In genomic region chr7:30504347-30505173, GRCh38 we compare ENCODE assay signal across 1 cellular context.
TF ChIP-seq lines count a peak whose summit lies in the region.

Gene GGCT, minus strand, starts transcription at chr7:30504829. Its CDS starts 120 bp downstream, at chr7:30504709.

TF ChIP-seq in HepG2, 621 proteins besides CTCF, POLR2A, EP300 and RAD21 (continued from another document and continues in another):
- TF ChIP-seq ZNF704 (CRISPR knock-in tag; IDR thresholded peaks at IDR 0.05; ENCODE audit: borderline replicate concordance) (peak; percentile 81; the same call in 1 of the 2 replicates), FOXO4 (CRISPR knock-in tag; conservative IDR thresholded peaks at IDR 0.05) (no peak), ZFP41 (CRISPR knock-in tag; IDR thresholded peaks at IDR 0.05; ENCODE audit: borderline replicate concordance) (no peak), ZNF7 (CRISPR knock-in tag; IDR thresholded peaks at IDR 0.05) (no peak), RORA (CRISPR knock-in tag; IDR thresholded peaks at IDR 0.05) (no peak), ZNF451 (CRISPR knock-in tag; IDR thresholded peaks at IDR 0.05) (peak; percentile 85), KLF15 (CRISPR knock-in tag; IDR thresholded peaks at IDR 0.05; ENCODE audit: borderline replicate concordance) (peak; percentile 74; the same call in 1 of the 2 replicates), ZNF530 (CRISPR knock-in tag; IDR thresholded peaks at IDR 0.05; ENCODE audit: low read depth) (no peak), MED8 (CRISPR knock-in tag; IDR thresholded peaks at IDR 0.05; ENCODE audit: insufficient replicate concordance) (no peak), ZNF101 (CRISPR knock-in tag; IDR thresholded peaks at IDR 0.05; ENCODE audit: borderline replicate concordance, low read depth) (no peak), STAG1 (CRISPR knock-in tag; IDR thresholded peaks at IDR 0.05) (no peak), ZC3H4 (CRISPR knock-in tag; IDR thresholded peaks at IDR 0.05; ENCODE audit: borderline replicate concordance) (no peak), JARID2 (CRISPR knock-in tag; IDR thresholded peaks at IDR 0.05; ENCODE audit: insufficient replicate concordance) (no peak), ZNF639 (CRISPR knock-in tag; conservative IDR thresholded peaks at IDR 0.05) (0 out of 2 replicates have a peak, but pooled peaks have one; percentile 13), NFYC (CRISPR knock-in tag; IDR thresholded peaks at IDR 0.05) (peak; percentile 96), NRL (CRISPR knock-in tag; IDR thresholded peaks at IDR 0.05; ENCODE audit: borderline replicate concordance) (peak; percentile 75; the same call in 1 of the 2 replicates), POLR2AphosphoS5 (IDR thresholded peaks at IDR 0.05; ENCODE audit: low read depth, low read length) (peak; percentile 95), SNRNP70 (IDR thresholded peaks at IDR 0.05; ENCODE audit: low read depth, low read length) (no peak), CHCHD3 (CRISPR knock-in tag; IDR thresholded peaks at IDR 0.05) (0 out of 2 replicates have a peak, but pooled peaks have one; percentile 24), ZNF891 (CRISPR knock-in tag; IDR thresholded peaks at IDR 0.05) (no peak; the same call in 1 of the 2 replicates), THAP11 (CRISPR knock-in tag; IDR thresholded peaks at IDR 0.05) (peak; percentile 71), MTA1 (CRISPR knock-in tag; IDR thresholded peaks at IDR 0.05; ENCODE audit: borderline replicate concordance) (peak; percentile 8; the same call in 1 of the 2 replicates), ZNF260 (CRISPR knock-in tag; IDR thresholded peaks at IDR 0.05; ENCODE audit: borderline replicate concordance, low read depth) (no peak), NFYB (CRISPR knock-in tag; IDR thresholded peaks at IDR 0.05) (peak; percentile 95), ETS1 (CRISPR knock-in tag; IDR thresholded peaks at IDR 0.05) (no peak), EED (CRISPR knock-in tag; IDR thresholded peaks at IDR 0.05) (0 out of 2 replicates have a peak, but pooled peaks have one; percentile 32), ZFY (CRISPR knock-in tag; IDR thresholded peaks at IDR 0.05) (peak; percentile 89), GABPA (IDR thresholded peaks at IDR 0.05; ENCODE audit: low read depth, low read length) (peak; percentile 47; the same call in 1 of the 2 replicates), GABPA (CRISPR knock-in tag; IDR thresholded peaks at IDR 0.05; ENCODE audit: low read depth) (peak; percentile 82), SETDB1 (CRISPR knock-in tag; IDR thresholded peaks at IDR 0.05; ENCODE audit: borderline replicate concordance) (no peak), TEF (CRISPR knock-in tag; IDR thresholded peaks at IDR 0.05) (no peak), ATM (IDR thresholded peaks at IDR 0.05; ENCODE audit: borderline replicate concordance) (no peak), SRY (CRISPR knock-in tag; IDR thresholded peaks at IDR 0.05) (no peak), ATRX (CRISPR knock-in tag; IDR thresholded peaks at IDR 0.05; ENCODE audit: borderline replicate concordance) (no peak), PHF5A (CRISPR knock-in tag; IDR thresholded peaks at IDR 0.05; ENCODE audit: low read depth, unreplicated experiment) (no peak), SNAPC2 (CRISPR knock-in tag; IDR thresholded peaks at IDR 0.05) (peak; percentile 60; the same call in 1 of the 2 replicates), PRMT3 (CRISPR knock-in tag; IDR thresholded peaks at IDR 0.05; ENCODE audit: borderline replicate concordance, low read depth) (peak; percentile 87), RCOR2 (CRISPR knock-in tag; IDR thresholded peaks at IDR 0.05) (no peak), ATF1 (CRISPR knock-in tag; IDR thresholded peaks at IDR 0.05) (peak; percentile 59; the same call in 1 of the 2 replicates), SP5 (CRISPR knock-in tag; IDR thresholded peaks at IDR 0.05; ENCODE audit: borderline replicate concordance, low read depth) (peak; percentile 31; the same call in 1 of the 2 replicates), FOSL1 (CRISPR knock-in tag; IDR thresholded peaks at IDR 0.05; ENCODE audit: borderline replicate concordance) (no peak), ZNF839 (CRISPR knock-in tag; IDR thresholded peaks at IDR 0.05; ENCODE audit: borderline replicate concordance) (no peak), MEIS2 (CRISPR knock-in tag; IDR thresholded peaks at IDR 0.05) (peak; percentile 14; the same call in 1 of the 2 replicates), ZNF337 (CRISPR knock-in tag; IDR thresholded peaks at IDR 0.05; ENCODE audit: borderline replicate concordance, low read depth) (no peak), ZNF484 (CRISPR knock-in tag; IDR thresholded peaks at IDR 0.05; ENCODE audit: borderline replicate concordance, low read depth) (0 out of 2 replicates have a peak, but pooled peaks have one; percentile 60), ZNF75D (CRISPR knock-in tag; IDR thresholded peaks at IDR 0.05; ENCODE audit: borderline replicate concordance) (no peak), FOXK1 (CRISPR knock-in tag; IDR thresholded peaks at IDR 0.05; ENCODE audit: borderline replicate concordance, low read depth) (peak; percentile 27; the same call in 1 of the 2 replicates), PRDM15 (CRISPR knock-in tag; IDR thresholded peaks at IDR 0.05) (0 out of 2 replicates have a peak, but pooled peaks have one; percentile 34), GMEB1 (CRISPR knock-in tag; IDR thresholded peaks at IDR 0.05; ENCODE audit: borderline replicate concordance) (peak; percentile 60), PRDM10 (CRISPR knock-in tag; IDR thresholded peaks at IDR 0.05; ENCODE audit: low read depth) (no peak), TERF1 (CRISPR knock-in tag; IDR thresholded peaks at IDR 0.05) (no peak)
